In genomic region chr5:176774216-176775171, GRCh38 we compare ENCODE assay signal across 21 cellular contexts. TPM values are rescaled to one million over a fixed set of nuclear protein-coding genes. Genes with fewer than 3 reads are reported as not detected.
DNase-seq lines count a peak whose midpoint lies in the region; ATAC-seq and TF ChIP-seq lines count a peak whose summit lies in the region.
"Had no signal": no experiment of that assay in that cellular context is flagged by ENCODE, and none has a peak within 500 bp of the region (broad histone marks: within the 10 kb centered on the region; RNA-seq: fewer than 3 reads in every experiment).

No MANE protein-coding gene starts in this region.

- no peaks in the 10 kb centered on the region for H3K27me3 ChIP-seq in H7 (ENCODE audit: control insufficient read depth, insufficient read depth, low read length)
- H3K27me3 ChIP-seq: BE2C had no signal

- no peak overlapping the region for H3K4me3 ChIP-seq in H7 (ENCODE audit: insufficient read depth, low read depth, low read length)
- H3K4me3 ChIP-seq: GM23248 had no signal

- no peaks in the 10 kb centered on the region for H3K4me1 Mint-ChIP-seq in osteocyte (ENCODE audit: unreplicated experiment)
- no peaks in the 10 kb centered on the region for H3K4me1 Mint-ChIP-seq in activated T-helper 17 cell treated with anti-CD3 and anti-CD28 coated beads, Interleukin-2, amount 50 U/mL, for 72 hours

- H3K36me3 Mint-ChIP-seq in osteocyte (ENCODE audit: unreplicated experiment) = no peaks in the 10 kb centered on the region
- no peaks in the 10 kb centered on the region for H3K36me3 Mint-ChIP-seq in activated T-helper 17 cell treated with anti-CD3 and anti-CD28 coated beads, Interleukin-2, amount 50 U/mL, for 72 hours (ENCODE audit: low read depth)
- H3K36me3 Mint-ChIP-seq: activated CD4-positive, alpha-beta memory T cell treated with anti-CD3 and anti-CD28 coated beads for 36 hours had no signal

- DNase-seq in Daoy (ENCODE audit: low read depth) (peak; percentile 33), H7 (peak; percentile 87), ecto neural progenitor cell (ENCODE audit: low spot score) (peak; percentile 47), osteocyte (ENCODE audit: extremely low spot score, unreplicated experiment) (peak; percentile 77), NCI-H1930 (lab: John Stamatoyannopoulos, UW) (no peak)
- no peak for DNase-seq in activated naive CD4-positive, alpha-beta T cell (lab: John Stamatoyannopoulos, UW)
- DNase-seq: activated CD4-positive, alpha-beta memory T cell treated with anti-CD3 and anti-CD28 coated beads for 36 hours; anterior cingulate cortex; BE2C; cerebellar nuclear complex; DMS 273 treated with DMSO at 0.1 percent for 48 hours; hypothalamus; left cardiac atrium; NCI-H1436; NCI-H2171 treated with DMSO at 0.1 percent for 48 hours; RPMI8226; small intestine; stimulated activated CD4-positive, alpha-beta T cell treated with anti-CD3 and anti-CD28 coated beads, Interleukin-4, amount 100 ng/mL, for 4 hours had no signal

- H3K9me3 Mint-ChIP-seq in osteocyte (ENCODE audit: unreplicated experiment) = no peaks in the 10 kb centered on the region
- no peaks in the 10 kb centered on the region for H3K9me3 Mint-ChIP-seq in activated T-helper 17 cell treated with anti-CD3 and anti-CD28 coated beads, Interleukin-2, amount 50 U/mL, for 72 hours
- H3K9me3 Mint-ChIP-seq: activated CD4-positive, alpha-beta memory T cell treated with anti-CD3 and anti-CD28 coated beads for 36 hours had no signal

- no peak for ATAC-seq in activated T-helper 17 cell treated with anti-CD3 and anti-CD28 coated beads, Interleukin-2, amount 50 U/mL, for 72 hours (replicated peaks)
- ATAC-seq: left cardiac atrium had no signal

- peaks cover 33% of the 10 kb centered on the region for H3K27me3 Mint-ChIP-seq in osteocyte (ENCODE audit: unreplicated experiment)
- H3K27me3 Mint-ChIP-seq in activated T-helper 17 cell treated with anti-CD3 and anti-CD28 coated beads, Interleukin-2, amount 50 U/mL, for 72 hours = peaks cover 19% of the 10 kb centered on the region

- H3K4me3 Mint-ChIP-seq in osteocyte (ENCODE audit: unreplicated experiment) = no peak overlapping the region
- no peak overlapping the region for H3K4me3 Mint-ChIP-seq in activated T-helper 17 cell treated with anti-CD3 and anti-CD28 coated beads, Interleukin-2, amount 50 U/mL, for 72 hours
- H3K4me3 Mint-ChIP-seq: activated CD4-positive, alpha-beta memory T cell treated with anti-CD3 and anti-CD28 coated beads for 36 hours had no signal

- TF ChIP-seq CTCF in osteocyte (IDR thresholded peaks at IDR 0.05) = no peak

- no peak overlapping the region for H3K27ac Mint-ChIP-seq in osteocyte (ENCODE audit: unreplicated experiment)
- H3K27ac Mint-ChIP-seq in activated T-helper 17 cell treated with anti-CD3 and anti-CD28 coated beads, Interleukin-2, amount 50 U/mL, for 72 hours = no peak overlapping the region
- H3K27ac Mint-ChIP-seq: activated CD4-positive, alpha-beta memory T cell treated with anti-CD3 and anti-CD28 coated beads for 36 hours had no signal

- no peaks in the 10 kb centered on the region for H3K36me3 ChIP-seq in H7 (replicated peaks; ENCODE audit: control insufficient read depth, insufficient read depth, low read length)
- H3K36me3 ChIP-seq: BE2C had no signal

RNA-seq across cellular contexts. Expression of gene UNC5A, which starts 35.9 kb away (rescaled TPM):
- total RNA-seq in Daoy (2014; rRNA removed; shearing (Covaris generic)) = 0.06 TPM in 2 replicates
- 3.7 and 4.6 TPM in 2 replicates for total RNA-seq in H7 (2014; rRNA removed; shearing (Covaris generic))
- not detected in 2 replicates for total RNA-seq in osteocyte
- not detected for total RNA-seq in activated T-helper 17 cell treated with anti-CD3 and anti-CD28 coated beads, Interleukin-2, amount 50 U/mL, for 72 hours
- total RNA-seq: activated CD4-positive, alpha-beta memory T cell treated with anti-CD3 and anti-CD28 coated beads for 36 hours; fibroblast of villous mesenchyme; GM23248 had no signal

Comparison
In these comparisons a context has a peak if more than half of its experiments do, and no peak if none do; other contexts are left out.
1. DNase-seq: peak in Daoy (single experiment), H7 (single experiment), ecto neural progenitor cell (single experiment) and osteocyte (single experiment); none in NCI-H1930 (0 of 2) and activated naive CD4-positive, alpha-beta T cell (0 of 4).